In genomic region chr14:58199726-58200479, GRCh38 we compare ENCODE assay signal across 8 cellular contexts. TPM values are rescaled to one million over a fixed set of nuclear protein-coding genes. Genes with fewer than 3 reads are reported as not detected.
DNase-seq lines count a peak whose midpoint lies in the region; ATAC-seq, FAIRE-seq and TF ChIP-seq lines count a peak whose summit lies in the region.

TSS of gene ACTR10 (plus strand) at chr14:58200149. CDS start at chr14:58200218, 69 bp downstream.

- H2BK120ac ChIP-seq in H1 (replicated peaks; ENCODE audit: low read depth, low read length) (no peak within 1 kb of the TSS), mesenchymal stem cell (ENCODE audit: low read depth, low read length) (peak within 1 kb of the TSS; percentile 89)

- H2BK5ac ChIP-seq in H1 (ENCODE audit: low read depth, low read length) (0 out of 2 replicates have a peak within 1 kb of the TSS, but pooled peaks have one; percentile 44), mesenchymal stem cell (ENCODE audit: low read depth, low read length, poor library complexity, severe bottlenecking) (peak within 1 kb of the TSS; percentile 97)

- ATAC-seq in GM21381 (IDR thresholded peaks at IDR 0.05; ENCODE audit: unreplicated experiment), result peak; percentile 92
- ATAC-seq in activated CD8-positive, alpha-beta memory T cell treated with anti-CD3 and anti-CD28 coated beads, Interleukin-2, amount 10 ng/mL, durations not matched to agents 7 days and 5 days, result peak; percentile 91

- peak within 1 kb of the TSS; percentile 78 for H3K4ac ChIP-seq in H1 (replicated peaks; ENCODE audit: insufficient read length, low read depth, low read length)
- peak within 1 kb of the TSS; percentile 79 to 98 for H3K4ac ChIP-seq in mesenchymal stem cell (ENCODE audit: low read depth in 1 of 2, low read length in 2 of 2)

- H4K91ac ChIP-seq in H1 (replicated peaks; ENCODE audit: insufficient read length, low read length), result no peak within 1 kb of the TSS
- H4K91ac ChIP-seq in mesenchymal stem cell (ENCODE audit: low read length), result peak within 1 kb of the TSS; percentile 97

- H2AK5ac ChIP-seq in H1 (ENCODE audit: low read depth, low read length) (no peak within 1 kb of the TSS), mesenchymal stem cell (ENCODE audit: low read length, severe bottlenecking) (no peak within 1 kb of the TSS)

- no peaks in the 10 kb centered on the region for H3K4me1 ChIP-seq in Caco-2
- no peaks in the 10 kb centered on the region for H3K4me1 ChIP-seq in NT2/D1 (ENCODE audit: insufficient read depth, insufficient read length)
- no peaks in the 10 kb centered on the region for H3K4me1 ChIP-seq in H1 (replicated peaks in 1 of 4; ENCODE audit: control insufficient read depth in 3 of 4, insufficient read depth in 4 of 4, low read length in 3 of 4)
- H3K4me1 ChIP-seq in mesenchymal stem cell (ENCODE audit: control insufficient read depth, insufficient read depth, low read depth, low read length), result peaks cover 3% of the 10 kb centered on the region

- H3K9ac ChIP-seq in NT2/D1 (ENCODE audit: insufficient read length, low read depth) (peak within 1 kb of the TSS; percentile 92), H1 (replicated peaks in 1 of 4; ENCODE audit: extremely low read depth in 1 of 4, low read depth in 3 of 4, low read length in 3 of 4) (peak within 1 kb of the TSS; percentile 65 to 86 (median 79)), mesenchymal stem cell (ENCODE audit: low read length) (peak within 1 kb of the TSS; percentile 98)

- H3K4me3 Mint-ChIP-seq in Caco-2 (ENCODE audit: unreplicated experiment), result peak within 1 kb of the TSS; percentile 89
- peak within 1 kb of the TSS; percentile 97 for H3K4me3 Mint-ChIP-seq in activated CD8-positive, alpha-beta memory T cell treated with anti-CD3 and anti-CD28 coated beads, Interleukin-2, amount 10 ng/mL, durations not matched to agents 7 days and 5 days

- peak; percentile 92 to 93 for DNase-seq in Caco-2
- DNase-seq in HTR-8/SVneo (ENCODE audit: insufficient read length, low spot score), result peak; percentile 99
- peak; percentile 25 for DNase-seq in NT2/D1 (ENCODE audit: low read depth, low spot score)
- peak; percentile 90 for DNase-seq in activated CD8-positive, alpha-beta memory T cell treated with anti-CD3 and anti-CD28 coated beads, Interleukin-2, amount 10 ng/mL, durations not matched to agents 7 days and 5 days
- peak; percentile 29 to 87 for DNase-seq in H1 (ENCODE audit: low read depth in 1 of 2, low spot score in 2 of 2)
- peak; percentile 79 for DNase-seq in mesenchymal stem cell
- DNase-seq in stimulated activated CD8-positive, alpha-beta memory T cell treated with anti-CD3 and anti-CD28 coated beads, Interleukin-12 subunit alpha, Interleukin-12 subunit beta, amount 100 ng/mL, for 24 hours (ENCODE audit: extremely low read depth), result peak; percentile 74

- H3K79me1 ChIP-seq in H1 (ENCODE audit: low read depth, low read length), result no peaks in the 10 kb centered on the region
- H3K79me1 ChIP-seq in mesenchymal stem cell (replicated peaks; ENCODE audit: low read length, poor library complexity, severe bottlenecking), result peaks cover 2% of the 10 kb centered on the region

- peak within 1 kb of the TSS; percentile 92; the same call in 1 of the 2 replicates for H4K8ac ChIP-seq in H1 (ENCODE audit: extremely low read depth, insufficient read depth, low read length)
- peak within 1 kb of the TSS; percentile 92 for H4K8ac ChIP-seq in mesenchymal stem cell (ENCODE audit: low read length)

- CTCF ChIA-PET in Caco-2 (lab: Charles Lee), result interaction anchor here (0.7 kb wide), 1 partner anchor 96 kb away, joined by 3 read pairs; no protein-coding TSS in a partner anchor
- CTCF ChIA-PET in activated CD8-positive, alpha-beta memory T cell treated with anti-CD3 and anti-CD28 coated beads, Interleukin-2, amount 10 ng/mL, durations not matched to agents 7 days and 5 days (lab: Charles Lee), result interaction anchor here (0.6 to 2.0 kb wide), 4 partner anchors 40 to 93 kb away, joined by 3 to 7 read pairs (median 3); partner anchors contain the start of gene PSMA3
- CTCF ChIA-PET in H1 (lab: Charles Lee; ENCODE audit: partially characterized antibody), result interaction anchor here (1.1 to 1.7 kb wide), 4 partner anchors 71 to 329 kb away, joined by 3 to 4 read pairs (median 4); no protein-coding TSS in a partner anchor

- peak; percentile 100 for FAIRE-seq in HTR-8/SVneo (lab: Jason Lieb, UNC)
- no peak for FAIRE-seq in H1 (lab: Jason Lieb, UNC)

- peak; percentile 42 to 71 for TF ChIP-seq POLR2A in H1 (IDR thresholded peaks at IDR 0.05; ENCODE audit: control extremely low read depth in 1 of 2, low read depth in 2 of 2, low read length in 2 of 2)

- peak within 1 kb of the TSS; percentile 83 for H3K4me2 ChIP-seq in H1 (ENCODE audit: insufficient read depth in 1 of 2, low read depth in 2 of 2, low read length in 2 of 2)
- H3K4me2 ChIP-seq in mesenchymal stem cell (ENCODE audit: low read length, poor library complexity, severe bottlenecking), result peak within 1 kb of the TSS; percentile 87

- TF ChIP-seq EP300 in H1 (IDR thresholded peaks at IDR 0.05; ENCODE audit: borderline replicate concordance in 1 of 2, low read depth in 2 of 2, low read length in 2 of 2), result no peak

- H4K20me1 ChIP-seq in H1 (replicated peaks in 1 of 2; ENCODE audit: control insufficient read depth in 1 of 2, insufficient read depth in 2 of 2, low read length in 2 of 2), result no peaks in the 10 kb centered on the region

- H3K9me3 ChIP-seq in Caco-2 (no peaks in the 10 kb centered on the region), NT2/D1 (ENCODE audit: insufficient read depth, low read length) (no peaks in the 10 kb centered on the region), H1 (ENCODE audit: insufficient read depth in 2 of 2, low read depth in 1 of 2, low read length in 1 of 2) (no peaks in the 10 kb centered on the region), mesenchymal stem cell (ENCODE audit: control insufficient read depth, low read length) (no peaks in the 10 kb centered on the region)

- no peaks in the 10 kb centered on the region for H3K23me2 ChIP-seq in H1 (ENCODE audit: low read depth, low read length)

- H3K4me3 ChIP-seq in Caco-2 (ENCODE audit: low read depth, low read length), result peak within 1 kb of the TSS; percentile 96
- peak within 1 kb of the TSS; percentile 91 for H3K4me3 ChIP-seq in NT2/D1 (ENCODE audit: insufficient read length, low read depth)
- peak within 1 kb of the TSS; percentile 86 to 97 (median 94) for H3K4me3 ChIP-seq in H1 (ENCODE audit: extremely low read depth in 1 of 4, insufficient read depth in 2 of 4, low read depth in 3 of 4, low read length in 4 of 4)
- H3K4me3 ChIP-seq in mesenchymal stem cell (ENCODE audit: insufficient read depth in 1 of 2, low read depth in 1 of 2, low read length in 2 of 2), result peak within 1 kb of the TSS; percentile 94 to 96

- H3K14ac ChIP-seq in H1 (ENCODE audit: insufficient read length) (no peak within 1 kb of the TSS), mesenchymal stem cell (ENCODE audit: low read length in 2 of 2) (peak within 1 kb of the TSS in 1 of 2 experiments; percentile 95)

- H3K4me1 Mint-ChIP-seq in Caco-2 (ENCODE audit: low read depth, unreplicated experiment), result peaks cover 12% of the 10 kb centered on the region
- peaks cover 29% of the 10 kb centered on the region for H3K4me1 Mint-ChIP-seq in activated CD8-positive, alpha-beta memory T cell treated with anti-CD3 and anti-CD28 coated beads, Interleukin-2, amount 10 ng/mL, durations not matched to agents 7 days and 5 days

- H3K18ac ChIP-seq in H1 (ENCODE audit: extremely low read depth, low read length) (no peak within 1 kb of the TSS; the same call in 1 of the 2 replicates), mesenchymal stem cell (ENCODE audit: low read depth in 1 of 2, low read length in 2 of 2) (peak within 1 kb of the TSS; percentile 92 to 99)

- intact Hi-C loops in Caco-2 (cut with micrococcal nuclease; ENCODE audit: unreplicated experiment), result loop anchor here (1.0 to 5.0 kb wide), 2 partner anchors 42 to 98 kb away; partner anchors contain the start of genes ARID4A and PSMA3

- H3K56ac ChIP-seq in H1 (replicated peaks; ENCODE audit: insufficient read length, low read depth, low read length), result no peak within 1 kb of the TSS

- POLR2A ChIA-PET in Caco-2 (lab: Charles Lee) (interaction anchor here (0.7 kb wide), 1 partner anchor 45 kb away, joined by 3 read pairs; the partner anchor contains the start of gene PSMA3), H1 (lab: Charles Lee; ENCODE audit: partially characterized antibody) (interaction anchor here (0.5 to 1.6 kb wide), 5 partner anchors 25 to 99 kb away, joined by 3 to 9 read pairs (median 4); partner anchors contain the start of genes ARID4A and PSMA3)

- H3K23ac ChIP-seq in H1 (ENCODE audit: insufficient read length) (no peak within 1 kb of the TSS), mesenchymal stem cell (ENCODE audit: low read length in 2 of 2) (peak within 1 kb of the TSS in 1 of 2 experiments; percentile 59)

- no peaks in the 10 kb centered on the region for H3K36me3 Mint-ChIP-seq in Caco-2 (ENCODE audit: insufficient read depth, unreplicated experiment)
- peaks cover 8% of the 10 kb centered on the region for H3K36me3 Mint-ChIP-seq in activated CD8-positive, alpha-beta memory T cell treated with anti-CD3 and anti-CD28 coated beads, Interleukin-2, amount 10 ng/mL, durations not matched to agents 7 days and 5 days

- H3K79me2 ChIP-seq in H1 (ENCODE audit: control insufficient read depth in 1 of 2, insufficient read depth in 2 of 2, low read length in 2 of 2), result peaks cover 0 to 18% of the 10 kb centered on the region in 2 experiments; a peak in 3 of 4 replicates

- peak within 1 kb of the TSS; percentile 90 for H3K27ac Mint-ChIP-seq in Caco-2 (ENCODE audit: unreplicated experiment)
- peak within 1 kb of the TSS; percentile 96 for H3K27ac Mint-ChIP-seq in activated CD8-positive, alpha-beta memory T cell treated with anti-CD3 and anti-CD28 coated beads, Interleukin-2, amount 10 ng/mL, durations not matched to agents 7 days and 5 days

- H4K5ac ChIP-seq in H1 (ENCODE audit: insufficient read length, low read depth, low read length), result peak within 1 kb of the TSS; percentile 64

- H2BK20ac ChIP-seq in H1 (ENCODE audit: low read length), result no peak within 1 kb of the TSS

- H3K27ac ChIP-seq in H1 (ENCODE audit: low read depth, low read length) (peak within 1 kb of the TSS; percentile 92), mesenchymal stem cell (ENCODE audit: low read length, poor library complexity, severe bottlenecking) (peak within 1 kb of the TSS; percentile 94)

- TF ChIP-seq RAD21 in H1 (IDR thresholded peaks at IDR 0.05 in 1 of 2, conservative IDR thresholded peaks at IDR 0.05 in 1 of 2; ENCODE audit: low read depth in 2 of 2, low read length in 2 of 2), result no peak

- no peaks in the 10 kb centered on the region for H3K9me3 Mint-ChIP-seq in Caco-2 (ENCODE audit: unreplicated experiment)
- H3K9me3 Mint-ChIP-seq in activated CD8-positive, alpha-beta memory T cell treated with anti-CD3 and anti-CD28 coated beads, Interleukin-2, amount 10 ng/mL, durations not matched to agents 7 days and 5 days (ENCODE audit: low read depth), result no peaks in the 10 kb centered on the region

- H3K36me3 ChIP-seq in Caco-2 (ENCODE audit: control insufficient read depth, insufficient read depth, low read length) (no peaks in the 10 kb centered on the region), NT2/D1 (ENCODE audit: insufficient read depth, insufficient read length, low read length) (peaks cover 12% of the 10 kb centered on the region), H1 (ENCODE audit: control insufficient read depth in 2 of 4, insufficient read depth in 4 of 4, low read length in 3 of 4) (peaks cover 0 to 4% (median 0%) of the 10 kb centered on the region in 4 experiments; a peak in 2 of 8 replicates), mesenchymal stem cell (ENCODE audit: control insufficient read depth in 1 of 2, insufficient read depth in 2 of 2, low read depth in 1 of 2, low read length in 2 of 2) (peaks cover 4 to 19% of the 10 kb centered on the region in 2 experiments)

- H2BK15ac ChIP-seq in H1 (ENCODE audit: low read length), result no peak within 1 kb of the TSS
- peak within 1 kb of the TSS; percentile 94 for H2BK15ac ChIP-seq in mesenchymal stem cell (ENCODE audit: low read depth, poor library complexity, severe bottlenecking)

- H3K27me3 ChIP-seq in Caco-2 (replicated peaks; ENCODE audit: control insufficient read depth, insufficient read depth, low read length) (no peaks in the 10 kb centered on the region), NT2/D1 (ENCODE audit: insufficient read depth, insufficient read length) (no peaks in the 10 kb centered on the region), H1 (replicated peaks in 1 of 4; ENCODE audit: control insufficient read depth in 3 of 4, extremely low read depth in 1 of 4, insufficient read depth in 3 of 4, low read length in 3 of 4) (no peaks in the 10 kb centered on the region), mesenchymal stem cell (ENCODE audit: control insufficient read depth in 1 of 2, insufficient read depth in 1 of 2, low read length in 2 of 2) (no peaks in the 10 kb centered on the region)

- no peak within 1 kb of the TSS for H2BK12ac ChIP-seq in H1 (ENCODE audit: low read depth, low read length)
- H2BK12ac ChIP-seq in mesenchymal stem cell (ENCODE audit: low read length in 2 of 2), result peak within 1 kb of the TSS in 1 of 2 experiments; percentile 63

- no peaks in the 10 kb centered on the region for H3K27me3 Mint-ChIP-seq in Caco-2 (ENCODE audit: insufficient read depth, unreplicated experiment)
- H3K27me3 Mint-ChIP-seq in activated CD8-positive, alpha-beta memory T cell treated with anti-CD3 and anti-CD28 coated beads, Interleukin-2, amount 10 ng/mL, durations not matched to agents 7 days and 5 days, result no peaks in the 10 kb centered on the region

- H2AFZ ChIP-seq in H1 (ENCODE audit: low read length) (peak within 1 kb of the TSS; percentile 93), mesenchymal stem cell (ENCODE audit: low read depth, low read length) (peak within 1 kb of the TSS; percentile 91)

- 2% methylated on average over 58 of the region's 78 CpGs; no CpG with 5 or more reads in 1 of the 2 experiments for WGBS in H1 (ENCODE audit: extremely low coverage in 1 of 2, insufficient coverage in 1 of 2, insufficient read length in 1 of 2, insufficient replicate concordance in 2 of 2, low coverage in 1 of 2, low lambda C conversion rate in 2 of 2, missing lambda C conversion rate in 1 of 2), 2 experiments
- under 1% methylated on average over 76 of the region's 78 CpGs for whole genome bisulfite sequencing in mesenchymal stem cell

- BruUV-seq in Caco-2 (replicated peaks; lab: Mats Ljungman, UMichigan), result no TSS peak

- no peak for TF ChIP-seq CTCF in Caco-2 (IDR thresholded peaks at IDR 0.05; ENCODE audit: insufficient read depth in 1 of 2, low read depth in 1 of 2, low read length in 1 of 2, severe bottlenecking in 1 of 2, unreplicated experiment in 1 of 2)
- no peak for TF ChIP-seq CTCF in H1 (IDR thresholded peaks at IDR 0.05; ENCODE audit: control extremely low read depth in 1 of 3, insufficient read depth in 1 of 3, low read depth in 1 of 3, low read length in 3 of 3)

RNA-seq across cellular contexts. Expression of gene ACTR10, which starts in this region (rescaled TPM):
- total RNA-seq in Caco-2 (2022), result 49.0 and 50.1 TPM in 2 replicates
- 10 to 100 TPM; 36.5 to 40.2 TPM for total RNA-seq in activated CD8-positive, alpha-beta memory T cell treated with anti-CD3 and anti-CD28 coated beads, Interleukin-2, amount 10 ng/mL, durations not matched to agents 7 days and 5 days
- total RNA-seq in H1 (2021; fragmentation: NEBNext Ultra II Directional; extraction: Animal tissue kit (Norgen Biotek cat#: 25700)), result 33.9 and 34.6 TPM in 2 replicates
- 6.9 and 15.4 TPM in 2 replicates for polyA plus RNA-seq in H1 (2011; rRNA removed)
- 17.8 TPM for polyA plus RNA-seq in H1 (2011; cell fraction: cytosol; rRNA removed)
- polyA plus RNA-seq in H1 (2011; cell fraction: nucleus; rRNA removed), result 3.1 TPM
- 16.7 to 33.6 TPM (median 17.8 TPM) in 4 replicates for polyA plus RNA-seq in H1 (2012, experiment 1 of 2)
- 5.5 TPM for polyA plus RNA-seq in H1 (2012, experiment 2 of 2)
- 24.8 TPM for polyA plus RNA-seq in H1 (2013, experiment 1 of 2)
- 23.5 TPM for polyA plus RNA-seq in H1 (2013, experiment 2 of 2)
- 8.0 and 14.9 TPM in 2 replicates for polyA minus RNA-seq in H1 (2011; rRNA and poly(A)+ RNA removed)
- 19.4 TPM for polyA minus RNA-seq in H1 (2011; cell fraction: cytosol; rRNA and poly(A)+ RNA removed)
- 9.1 TPM for polyA minus RNA-seq in H1 (2011; cell fraction: nucleus; rRNA and poly(A)+ RNA removed)
- 57.3 TPM for polyA plus RNA-seq in mesenchymal stem cell (2013, experiment 1 of 2)
- 63.5 TPM for polyA plus RNA-seq in mesenchymal stem cell (2013, experiment 2 of 2)

Comparison
In these comparisons a context has a peak if more than half of its experiments do, and no peak if none do; other contexts are left out.
1. Peak in every context shown above with its lines: DNase-seq, ATAC-seq, H3K4me3 ChIP-seq and H3K27ac ChIP-seq.
2. DNase-seq: peak in every context shown above with its lines; median percentile 99 in HTR-8/SVneo; 92 in Caco-2; 90 in activated CD8-positive, alpha-beta memory T cell treated with anti-CD3 and anti-CD28 coated beads, Interleukin-2, amount 10 ng/mL, durations not matched to agents 7 days and 5 days; 79 in mesenchymal stem cell; 74 in stimulated activated CD8-positive, alpha-beta memory T cell treated with anti-CD3 and anti-CD28 coated beads, Interleukin-12 subunit alpha, Interleukin-12 subunit beta, amount 100 ng/mL, for 24 hours; 58 in H1; 25 in NT2/D1.